ENCODE assay signal across 8 cellular contexts in genomic region chr7:56063882-56064625, GRCh38. TPM values are rescaled to one million over a fixed set of nuclear protein-coding genes. Genes with fewer than 3 reads are reported as not detected.
DNase-seq lines count a peak whose midpoint lies in the region; ATAC-seq, FAIRE-seq and TF ChIP-seq lines count a peak whose summit lies in the region.

Gene SUMF2 (plus strand): TSS chr7:56064286. CDS start chr7:56064312, 26 bp downstream.

- H3K4me3 Mint-ChIP-seq in type B pancreatic cell: peak within 1 kb of the TSS; percentile 92

- no peaks in the 10 kb centered on the region for H3K9me3 Mint-ChIP-seq in type B pancreatic cell

- intact Hi-C loops in cardiac septum (cut with DNase I) (loop anchor here (1.0 to 5.0 kb wide), 2 partner anchors 13 to 43 kb away; partner anchors contain the start of genes CCT6A, CHCHD2 and PSPH), posterior cingulate gyrus (cut with DNase I) (loop anchor here (5.0 kb wide), 1 partner anchor 43 kb away; the partner anchor contains the start of gene CHCHD2)

- ATAC-seq in HG02759 (IDR thresholded peaks at IDR 0.05; ENCODE audit: unreplicated experiment): peak; percentile 90

- peaks cover 35% of the 10 kb centered on the region for H3K36me3 Mint-ChIP-seq in type B pancreatic cell

- H3K27me3 Mint-ChIP-seq in type B pancreatic cell: no peaks in the 10 kb centered on the region

- no peak for TF ChIP-seq CTCF in type B pancreatic cell (conservative IDR thresholded peaks at IDR 0.05)

- H3K4me1 Mint-ChIP-seq in type B pancreatic cell (ENCODE audit: unreplicated experiment): peaks cover 9% of the 10 kb centered on the region

- TF ChIP-seq POLR2A in GM12891 (IDR thresholded peaks at IDR 0.05; ENCODE audit: low read depth, low read length): peak; percentile 92

- peak within 1 kb of the TSS; percentile 93 for H3K27ac Mint-ChIP-seq in type B pancreatic cell

- peak; percentile 100 for FAIRE-seq in GM12891 (lab: Jason Lieb, UNC)

- no peaks in the 10 kb centered on the region for H3K27me3 ChIP-seq in adipocyte (replicated peaks; ENCODE audit: control insufficient read depth, insufficient read depth, low read length)

- H3K36me3 ChIP-seq in adipocyte (ENCODE audit: control insufficient read depth, insufficient read depth, low read length, severe bottlenecking): peaks cover 56% of the 10 kb centered on the region

- peak within 1 kb of the TSS; percentile 98 for H3K9ac ChIP-seq in adipocyte (ENCODE audit: low read length)

- H3K9me3 ChIP-seq in adipocyte (ENCODE audit: control insufficient read depth, low read length): no peaks in the 10 kb centered on the region

- peak within 1 kb of the TSS; percentile 98 for H3K4me3 ChIP-seq in adipocyte (ENCODE audit: low read length)

- DNase-seq in GM12891 (ENCODE audit: insufficient read length, low spot score) (peak; percentile 91), NCI-H128 (lab: John Stamatoyannopoulos, UW; ENCODE audit: unreplicated experiment) (peak; percentile 56), T follicular helper cell (ENCODE audit: low read depth) (peak; percentile 86), adipocyte (ENCODE audit: low read depth) (peak; percentile 97), cardiac septum (ENCODE audit: low spot score) (peak; percentile 94), posterior cingulate gyrus (peak; percentile 83 to 98 (median 90)), type B pancreatic cell (ENCODE audit: extremely low spot score, unreplicated experiment) (peak; percentile 92)

- peaks cover 31% of the 10 kb centered on the region for H3K4me1 ChIP-seq in adipocyte (ENCODE audit: control insufficient read depth, insufficient read depth, low read length)

TF ChIP-seq in GM12891, 5 proteins besides CTCF, POLR2A, EP300 and RAD21:
- TF ChIP-seq POU2F2 (IDR thresholded peaks at IDR 0.05; ENCODE audit: low read depth, low read length) (peak; percentile 84), SPI1 (IDR thresholded peaks at IDR 0.05; ENCODE audit: low read depth, low read length) (no peak), PAX5 (IDR thresholded peaks at IDR 0.05; ENCODE audit: insufficient read depth, low read length, severe bottlenecking) (no peak), POLR2AphosphoS5 (IDR thresholded peaks at IDR 0.05; ENCODE audit: low read depth, low read length) (peak; percentile 94), TAF1 (IDR thresholded peaks at IDR 0.05; ENCODE audit: low read depth, low read length) (peak; percentile 54; the same call in 1 of the 2 replicates)

RNA-seq across cellular contexts. Expression of gene SUMF2, which starts in this region (rescaled TPM):
- 67.3 TPM for polyA plus RNA-seq in GM12891 (2012; ENCODE audit: low read depth, missing spikeins)
- total RNA-seq in cardiac septum: 32.3 TPM
- total RNA-seq in type B pancreatic cell (ENCODE audit: low replicate concordance): 125 and 127 TPM in 2 replicates

Comparison
In these comparisons a context has a peak if more than half of its experiments do, and no peak if none do; other contexts are left out.
1. Peak in every context shown above with its lines: DNase-seq, ATAC-seq and H3K4me3 ChIP-seq.